Comparison of ENCODE assay signal across 8 cellular contexts in genomic region chr3:188164248-188164687, GRCh38. TPM values are rescaled to one million over a fixed set of nuclear protein-coding genes. Genes with fewer than 3 reads are reported as not detected.
DNase-seq lines count a peak whose midpoint lies in the region; ATAC-seq lines count a peak whose summit lies in the region.

No MANE protein-coding gene starts in this region.

- H3K27me3 ChIP-seq in BLaER1 treated with 17β-estradiol and CSF1 and Interleukin-3, amounts not matched to agents 10 nM and 100 nM = no peaks in the 10 kb centered on the region
- H3K27me3 ChIP-seq in Karpas-422 (ENCODE audit: low read length) (no peaks in the 10 kb centered on the region), mesendoderm (ENCODE audit: insufficient read depth, low read length, poor library complexity) (no peaks in the 10 kb centered on the region)

- H2BK5ac ChIP-seq in mesendoderm (ENCODE audit: low read length) = no peak overlapping the region

- no peaks in the 10 kb centered on the region for H3K9me3 Mint-ChIP-seq in activated naive CD8-positive, alpha-beta T cell treated with anti-CD3 and anti-CD28 coated beads, Interleukin-2, amount 50 U/mL, for 24 hours

- H3K79me2 ChIP-seq in Karpas-422 (ENCODE audit: low read length) = no peaks in the 10 kb centered on the region
- H3K79me2 ChIP-seq in mesendoderm (ENCODE audit: control insufficient read depth, insufficient read depth, low read length) = peaks cover 64% of the 10 kb centered on the region

- no peak overlapping the region for H3K4me3 Mint-ChIP-seq in activated naive CD8-positive, alpha-beta T cell treated with anti-CD3 and anti-CD28 coated beads, Interleukin-2, amount 50 U/mL, for 24 hours

- H3K9ac ChIP-seq in BLaER1 treated with 17β-estradiol and CSF1 and Interleukin-3, amounts not matched to agents 10 nM and 100 nM = no peak overlapping the region
- H3K9ac ChIP-seq in Karpas-422 (ENCODE audit: low read length) = peak overlapping the region; percentile 2; the same call in 1 of the 2 replicates
- no peak overlapping the region for H3K9ac ChIP-seq in mesendoderm (ENCODE audit: low read length)

- WGBS in mesendoderm (ENCODE audit: extremely low coverage, insufficient coverage, low lambda C conversion rate) = no CpG with 5 or more reads among the region's 2 CpGs

- no peak overlapping the region for H3K4ac ChIP-seq in mesendoderm (ENCODE audit: low read depth, low read length)

- H2AFZ ChIP-seq in Karpas-422 (ENCODE audit: low read length) = no peak overlapping the region

- peaks cover 49% of the 10 kb centered on the region for H3K4me1 Mint-ChIP-seq in activated naive CD8-positive, alpha-beta T cell treated with anti-CD3 and anti-CD28 coated beads, Interleukin-2, amount 50 U/mL, for 24 hours

- no peak overlapping the region for H3K4me3 ChIP-seq in BLaER1 treated with 17β-estradiol and CSF1 and Interleukin-3, amounts not matched to agents 10 nM and 100 nM
- H3K4me3 ChIP-seq in Karpas-422 (ENCODE audit: low read length) (no peak overlapping the region), mesendoderm (ENCODE audit: low read length) (no peak overlapping the region)

- peak; percentile 54 for DNase-seq in Karpas-422
- no peak for DNase-seq in activated naive CD8-positive, alpha-beta T cell treated with anti-CD3 and anti-CD28 coated beads, Interleukin-2, amount 50 U/mL, for 24 hours
- DNase-seq in mesendoderm = no peak
- DNase-seq in COR-L47 (lab: John Stamatoyannopoulos, UW) = no peak
- DNase-seq in HCEC 1CT = no peak
- no peak for DNase-seq in SHP77 treated with DMSO at 0.1 percent for 48 hours (lab: John Stamatoyannopoulos, UW)

- H4K8ac ChIP-seq in mesendoderm (ENCODE audit: low read depth, low read length) = no peak overlapping the region

- peaks cover 0 to 16% (median 5%) of the 10 kb centered on the region in 11 experiments; a peak in 6 of 22 replicates for H3K9me3 ChIP-seq in BLaER1 treated with 17β-estradiol and CSF1 and Interleukin-3, amounts not matched to agents 10 nM and 100 nM (replicated peaks in 1 of 11)
- H3K9me3 ChIP-seq in Karpas-422 (ENCODE audit: low read length) = no peaks in the 10 kb centered on the region

- H3K18ac ChIP-seq in mesendoderm (ENCODE audit: low read length) = no peak overlapping the region

- H3K27ac ChIP-seq in BLaER1 treated with 17β-estradiol and CSF1 and Interleukin-3, amounts not matched to agents 10 nM and 100 nM = 0 out of 22 replicates have a peak overlapping the region, but pooled peaks of 1 of the 11 experiments have one; percentile 11
- no peak overlapping the region for H3K27ac ChIP-seq in Karpas-422 (ENCODE audit: low read length)
- no peak overlapping the region for H3K27ac ChIP-seq in mesendoderm (ENCODE audit: low read depth, low read length)

- H3K4me2 ChIP-seq in BLaER1 treated with 17β-estradiol and CSF1 and Interleukin-3, amounts not matched to agents 10 nM and 100 nM = peak overlapping the region in 7 of 11 experiments; percentile 1 to 77 (median 41); a peak in 12 of 22 replicates
- H3K4me2 ChIP-seq in Karpas-422 (ENCODE audit: low read depth, low read length, poor library complexity, severe bottlenecking) (peak overlapping the region; percentile 18), mesendoderm (ENCODE audit: low read length) (no peak overlapping the region)

- peaks cover 27% of the 10 kb centered on the region for H3K79me1 ChIP-seq in mesendoderm (ENCODE audit: low read length)

- H3K23ac ChIP-seq in mesendoderm (ENCODE audit: low read length) = peak overlapping the region; percentile 18

- peak; percentile 26 for ATAC-seq in activated naive CD8-positive, alpha-beta T cell treated with anti-CD3 and anti-CD28 coated beads, Interleukin-2, amount 50 U/mL, for 24 hours
- ATAC-seq in HG03354 (IDR thresholded peaks at IDR 0.05; ENCODE audit: poor library complexity, severe bottlenecking, unreplicated experiment) = no peak

- no peak overlapping the region for H2BK120ac ChIP-seq in mesendoderm (ENCODE audit: low read depth, low read length)

- H3K27ac Mint-ChIP-seq in activated naive CD8-positive, alpha-beta T cell treated with anti-CD3 and anti-CD28 coated beads, Interleukin-2, amount 50 U/mL, for 24 hours = peak overlapping the region; percentile 71

- H2AK5ac ChIP-seq in mesendoderm (ENCODE audit: low read length) = no peak overlapping the region

- no peaks in the 10 kb centered on the region for H3K27me3 Mint-ChIP-seq in activated naive CD8-positive, alpha-beta T cell treated with anti-CD3 and anti-CD28 coated beads, Interleukin-2, amount 50 U/mL, for 24 hours

- H4K20me1 ChIP-seq in BLaER1 treated with 17β-estradiol and CSF1 and Interleukin-3, amounts not matched to agents 10 nM and 100 nM = peaks cover 0 to 84% (median 23%) of the 10 kb centered on the region in 11 experiments; a peak in 12 of 22 replicates
- no peaks in the 10 kb centered on the region; the same call in 1 of the 2 replicates for H4K20me1 ChIP-seq in Karpas-422 (ENCODE audit: insufficient read depth, low read depth, low read length)

- H3K4me1 ChIP-seq in BLaER1 treated with 17β-estradiol and CSF1 and Interleukin-3, amounts not matched to agents 10 nM and 100 nM = peaks cover 13 to 45% (median 25%) of the 10 kb centered on the region in 10 experiments
- H3K4me1 ChIP-seq in Karpas-422 (ENCODE audit: low read length) (peaks cover 26% of the 10 kb centered on the region), mesendoderm (ENCODE audit: control insufficient read depth, low read depth, low read length) (peaks cover 4% of the 10 kb centered on the region)

- H3K36me3 ChIP-seq in BLaER1 treated with 17β-estradiol and CSF1 and Interleukin-3, amounts not matched to agents 10 nM and 100 nM = peaks cover 6 to 42% (median 25%) of the 10 kb centered on the region in 11 experiments; a peak in 20 of 22 replicates
- no peaks in the 10 kb centered on the region for H3K36me3 ChIP-seq in Karpas-422 (ENCODE audit: insufficient read depth, low read length)
- no peaks in the 10 kb centered on the region for H3K36me3 ChIP-seq in mesendoderm (ENCODE audit: control insufficient read depth, insufficient read depth, low read length)

- no peaks in the 10 kb centered on the region for H3K9me2 ChIP-seq in Karpas-422 (replicated peaks; ENCODE audit: insufficient read depth, low read length)

- H4K5ac ChIP-seq in mesendoderm (ENCODE audit: low read length) = no peak overlapping the region

- no peak overlapping the region for H2BK15ac ChIP-seq in mesendoderm (replicated peaks; ENCODE audit: low read depth)

- peaks cover 6% of the 10 kb centered on the region for H3K36me3 Mint-ChIP-seq in activated naive CD8-positive, alpha-beta T cell treated with anti-CD3 and anti-CD28 coated beads, Interleukin-2, amount 50 U/mL, for 24 hours (ENCODE audit: low read depth)

- H3K56ac ChIP-seq in mesendoderm (ENCODE audit: low read length) = no peak overlapping the region

RNA-seq across cellular contexts. Expression of gene LPP, which starts 10.3 kb away (rescaled TPM):
- total RNA-seq in Karpas-422 (2014; rRNA removed; shearing (Covaris generic); ENCODE audit: low replicate concordance) = 72.8 and 88.5 TPM in 2 replicates
- polyA plus RNA-seq in mesendoderm (2013, experiment 1 of 2) = 30.8 TPM
- 28.3 TPM for polyA plus RNA-seq in mesendoderm (2013, experiment 2 of 2)
